In the genomic region with DNA sequence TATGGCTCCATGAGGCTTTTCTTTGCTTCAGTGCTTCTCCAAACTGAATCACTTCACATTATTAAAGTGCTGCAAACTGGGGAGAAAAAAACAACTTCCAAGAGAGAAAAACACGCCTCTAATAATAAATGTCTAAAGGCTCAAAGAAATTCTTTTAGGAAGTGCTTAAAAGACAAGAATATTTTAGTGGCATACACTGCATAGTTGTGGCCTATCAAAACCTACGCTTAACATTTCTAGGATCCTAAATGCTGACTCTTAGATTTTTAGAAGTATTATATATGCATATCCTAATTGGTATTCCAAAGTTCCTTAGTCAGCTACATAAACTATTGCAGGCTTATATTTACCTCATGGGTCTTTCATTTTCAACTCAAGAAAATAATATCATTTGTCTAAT, we compare ENCODE assay signal across 21 cellular contexts.
"Had no signal": no experiment of that assay in that cellular context is flagged by ENCODE, and none has a peak within 500 bp of the region (broad histone marks: within the 10 kb centered on the region; RNA-seq: fewer than 3 reads in every experiment).

No MANE protein-coding gene starts in this region.

- H3K4me2 ChIP-seq: hepatocyte had no signal

- H3K9me3 ChIP-seq: adrenal gland, testis had no signal

- H3K27me3 ChIP-seq: adrenal gland, hepatocyte, testis had no signal

- H3K27ac ChIP-seq: hepatocyte, parathyroid adenoma, testis had no signal

- ATAC-seq: activated T-helper 17 cell treated with anti-CD3 and anti-CD28 coated beads, Interleukin-2, amount 50 U/mL, for 72 hours; esophagus mucosa; left cardiac atrium; natural killer cell; sciatic nerve had no signal

- H3K9ac ChIP-seq: parathyroid adenoma had no signal

- DNase-seq: activated CD8-positive, alpha-beta memory T cell treated with anti-CD3 and anti-CD28 coated beads for 24 hours; activated CD8-positive, alpha-beta memory T cell treated with anti-CD3 and anti-CD28 coated beads, Interleukin-2, amount 50 U/mL, for 4 hours; activated naive CD4-positive, alpha-beta T cell; activated T-cell treated with anti-CD3 and anti-CD28 coated beads, Interleukin-2, amount 50 U/mL, for 24 hours; adrenal gland; central memory CD4-positive, alpha-beta T cell; dermis blood vessel endothelial cell; effector memory CD4-positive, alpha-beta T cell; glutamatergic neuron; left cardiac atrium; midbrain; natural killer cell; stimulated activated CD4-positive, alpha-beta T cell treated with anti-CD3 and anti-CD28 coated beads, Interleukin-4, amount 100 ng/mL, for 1 hour; stimulated activated naive CD4-positive, alpha-beta T cell; T-helper 9 cell; testis had no signal

- H3K4me1 ChIP-seq: adrenal gland, parathyroid adenoma, testis had no signal

- H3K4me3 ChIP-seq: adrenal gland, hepatocyte, testis had no signal

- H2AFZ ChIP-seq: hepatocyte, parathyroid adenoma had no signal

- H3K36me3 ChIP-seq: adrenal gland had no signal

- H3K79me2 ChIP-seq: hepatocyte, parathyroid adenoma had no signal
